In genomic region chr14:56569174-56569573, GRCh38 we compare ENCODE assay signal across 33 cellular contexts.
"Had no signal": no experiment of that assay in that cellular context is flagged by ENCODE, and none has a peak within 500 bp of the region (broad histone marks: within the 10 kb centered on the region; RNA-seq: fewer than 3 reads in every experiment).

No MANE protein-coding gene starts in this region.

- DNase-seq: activated CD4-positive, alpha-beta memory T cell treated with anti-CD3 and anti-CD28 coated beads for 36 hours; activated CD4-positive, alpha-beta T cell treated with anti-CD3 and anti-CD28 coated beads, Interleukin-2, amount 10 ng/mL, durations not matched to agents 7 days and 5 days; activated CD4-positive, CD25-positive, alpha-beta regulatory T cell; activated CD8-positive, alpha-beta memory T cell treated with anti-CD3 and anti-CD28 coated beads, Interleukin-2, amount 50 U/mL, for 4 hours; activated effector memory CD4-positive, alpha-beta T cell treated with Interleukin-2 at 50 U/mL for 16 hours; activated naive CD4-positive, alpha-beta T cell treated with anti-CD3 and anti-CD28 coated beads, Interleukin-2, amount 10 ng/mL, durations not matched to agents 7 days and 5 days; activated naive CD8-positive, alpha-beta T cell treated with anti-CD3 and anti-CD28 coated beads, Interleukin-2, amount 50 U/mL, for 24 hours; activated T-cell treated with anti-CD3 and anti-CD28 coated beads for 4 hours; activated T-cell treated with anti-CD3 and anti-CD28 coated beads, Interleukin-2, amount 50 U/mL, for 4 hours; anterior cingulate cortex; caudate nucleus; cerebellar nuclear complex; Karpas-422; KBM-7; MG63; NCI-H1048; NCI-H1105 treated with DMSO at 0.1 percent for 48 hours; NCI-H1436 treated with DMSO at 0.1 percent for 48 hours; NCI-H1694 treated with DMSO at 0.1 percent for 48 hours; NCI-H2029; NCI-H345; NCI-H524 treated with DMSO at 0.1 percent for 48 hours; NCI-H748 treated with DMSO at 0.1 percent for 48 hours; PC-9; SW 1271; T-helper 1 cell; T-helper 2 cell; T-helper 9 cell; WERI-Rb-1 had no signal

- H3K4me3 Mint-ChIP-seq: activated CD4-positive, alpha-beta memory T cell treated with anti-CD3 and anti-CD28 coated beads for 36 hours; activated CD4-positive, alpha-beta T cell treated with anti-CD3 and anti-CD28 coated beads, Interleukin-2, amount 10 ng/mL, durations not matched to agents 7 days and 5 days; activated naive CD4-positive, alpha-beta T cell treated with anti-CD3 and anti-CD28 coated beads, Interleukin-2, amount 10 ng/mL, durations not matched to agents 7 days and 5 days; activated naive CD8-positive, alpha-beta T cell; activated naive CD8-positive, alpha-beta T cell treated with anti-CD3 and anti-CD28 coated beads, Interleukin-2, amount 50 U/mL, for 24 hours; activated T-cell treated with anti-CD3 and anti-CD28 coated beads, Interleukin-2, amount 50 U/mL, for 4 hours; activated T-helper 1 cell treated with anti-CD3 and anti-CD28 coated beads, Interleukin-12 subunit alpha, Interleukin-12 subunit beta, Interleukin-2, Interleukin-4 antibody, amounts not matched to agents 30 ng/mL and 10 ng/mL and 1 ng/mL, durations not matched to agents 14 hours and 24 hours and 36 hours; brain had no signal

- H3K36me3 Mint-ChIP-seq: activated CD4-positive, alpha-beta memory T cell treated with anti-CD3 and anti-CD28 coated beads for 36 hours; activated naive CD4-positive, alpha-beta T cell treated with anti-CD3 and anti-CD28 coated beads, Interleukin-2, amount 10 ng/mL, durations not matched to agents 7 days and 5 days; activated naive CD8-positive, alpha-beta T cell; brain had no signal

- H3K27ac Mint-ChIP-seq: activated CD4-positive, alpha-beta memory T cell treated with anti-CD3 and anti-CD28 coated beads for 36 hours; activated CD4-positive, alpha-beta T cell treated with anti-CD3 and anti-CD28 coated beads, Interleukin-2, amount 10 ng/mL, durations not matched to agents 7 days and 5 days; activated naive CD4-positive, alpha-beta T cell treated with anti-CD3 and anti-CD28 coated beads, Interleukin-2, amount 10 ng/mL, durations not matched to agents 7 days and 5 days; activated naive CD8-positive, alpha-beta T cell; activated naive CD8-positive, alpha-beta T cell treated with anti-CD3 and anti-CD28 coated beads, Interleukin-2, amount 50 U/mL, for 24 hours; activated T-helper 1 cell treated with anti-CD3 and anti-CD28 coated beads, Interleukin-12 subunit alpha, Interleukin-12 subunit beta, Interleukin-2, Interleukin-4 antibody, amounts not matched to agents 30 ng/mL and 10 ng/mL and 1 ng/mL, durations not matched to agents 14 hours and 24 hours and 36 hours; brain had no signal

- H3K4me1 Mint-ChIP-seq: activated CD4-positive, alpha-beta T cell treated with anti-CD3 and anti-CD28 coated beads, Interleukin-2, amount 10 ng/mL, durations not matched to agents 7 days and 5 days; activated naive CD4-positive, alpha-beta T cell treated with anti-CD3 and anti-CD28 coated beads, Interleukin-2, amount 10 ng/mL, durations not matched to agents 7 days and 5 days; activated naive CD8-positive, alpha-beta T cell treated with anti-CD3 and anti-CD28 coated beads, Interleukin-2, amount 50 U/mL, for 24 hours; brain had no signal

- H3K9me3 Mint-ChIP-seq: activated naive CD4-positive, alpha-beta T cell treated with anti-CD3 and anti-CD28 coated beads, Interleukin-2, amount 10 ng/mL, durations not matched to agents 7 days and 5 days; activated T-cell treated with anti-CD3 and anti-CD28 coated beads, Interleukin-2, amount 50 U/mL, for 4 hours; activated T-helper 1 cell treated with anti-CD3 and anti-CD28 coated beads, Interleukin-12 subunit alpha, Interleukin-12 subunit beta, Interleukin-2, Interleukin-4 antibody, amounts not matched to agents 30 ng/mL and 10 ng/mL and 1 ng/mL, durations not matched to agents 14 hours and 24 hours and 36 hours had no signal

- ATAC-seq: activated naive CD8-positive, alpha-beta T cell treated with anti-CD3 and anti-CD28 coated beads, Interleukin-2, amount 50 U/mL, for 24 hours; activated T-cell treated with anti-CD3 and anti-CD28 coated beads, Interleukin-2, amount 50 U/mL, for 4 hours; Right ventricle myocardium inferior had no signal

- H3K4me3 ChIP-seq: MG63, PC-9 had no signal
